ENCODE assay signal across 8 cellular contexts in the genomic region with DNA sequence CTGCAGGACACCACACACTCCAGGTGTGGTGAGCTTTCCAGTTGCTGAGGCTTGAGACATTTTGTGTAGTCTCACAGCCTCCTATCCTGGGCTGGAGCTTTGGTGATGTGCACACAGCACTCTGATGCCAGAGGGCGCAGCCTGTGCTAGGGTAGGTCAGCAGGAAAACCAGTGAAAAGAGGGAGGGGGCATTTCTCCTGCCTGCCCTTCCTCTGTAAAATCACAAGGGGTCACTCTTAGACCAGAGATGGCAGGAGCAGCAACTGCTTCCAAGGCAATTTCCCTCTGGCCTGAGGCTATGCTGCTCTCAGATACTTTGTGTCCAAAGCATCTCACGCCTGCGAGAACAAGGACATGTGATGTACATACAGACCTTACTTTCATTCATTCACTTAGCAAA. TPM values are rescaled to one million over a fixed set of nuclear protein-coding genes. Genes with fewer than 3 reads are reported as not detected.
DNase-seq lines count a peak whose midpoint lies in the region; ATAC-seq, FAIRE-seq and TF ChIP-seq lines count a peak whose summit lies in the region.

No MANE protein-coding gene starts in this region.

- no peak for ATAC-seq in HG03342 (IDR thresholded peaks at IDR 0.05; ENCODE audit: unreplicated experiment)

- DNase-seq in AG08395 (ENCODE audit: low spot score) (peak; percentile 63), GM10266 (ENCODE audit: extremely low spot score) (peak; percentile 66), NCI-H1694 (lab: John Stamatoyannopoulos, UW) (peak; percentile 21), frontal cortex (ENCODE audit: low spot score in 2 of 2) (peak; percentile 33 to 64), pulmonary artery endothelial cell (ENCODE audit: low read depth, low spot score) (peak; percentile 13), NCI-H226 (no peak)
- DNase-seq in activated CD4-positive, alpha-beta T cell treated with anti-CD3 and anti-CD28 coated beads, Interleukin-2, amount 50 U/mL, for 1 hour, result peak; percentile 16

- no peak for FAIRE-seq in frontal cortex (lab: Jason Lieb, UNC)

- peak; percentile 70 for TF ChIP-seq CTCF in GM10266 (IDR thresholded peaks at IDR 0.05; ENCODE audit: control insufficient read depth, insufficient read depth, low read depth, missing control alignments)

RNA-seq across cellular contexts. Expression of a gene that starts 16.5 kb away (rescaled TPM):
- total RNA-seq in frontal cortex (not detected), pulmonary artery endothelial cell (not detected in 2 replicates)

RNA-seq across cellular contexts. Expression of a gene that starts 20.9 kb away (rescaled TPM):
- total RNA-seq in frontal cortex (6.1 TPM), pulmonary artery endothelial cell (0.49 and 0.53 TPM in 2 replicates)

RNA-seq across cellular contexts. Expression of a gene that starts 46.0 kb away (rescaled TPM):
- total RNA-seq in frontal cortex (12.6 TPM), pulmonary artery endothelial cell (12.3 and 20.3 TPM in 2 replicates)

RNA-seq across cellular contexts. Expression of a gene that starts 56.8 kb away (rescaled TPM):
- total RNA-seq in frontal cortex (not detected), pulmonary artery endothelial cell (not detected in 2 replicates)
